In genomic region chr17:45125509-45125908, GRCh38 we compare ENCODE assay signal across 1 cellular context.
A peak's percentile ranks its signal among the peaks of the same experiment; 100 is the strongest.
TF ChIP-seq lines count a peak whose summit lies in the region.

No MANE protein-coding gene starts in this region.

TF ChIP-seq in A549, 52 proteins besides CTCF, POLR2A, EP300 and RAD21:
- TF ChIP-seq SMC3 (IDR thresholded peaks at IDR 0.05): no peak
- 0 out of 2 replicates have a peak, but pooled peaks have one; percentile 30 for TF ChIP-seq EHF (CRISPR knock-in tag; IDR thresholded peaks at IDR 0.05)
- TF ChIP-seq RFX5 (IDR thresholded peaks at IDR 0.05): no peak
- 0 out of 2 replicates have a peak, but pooled peaks have one; percentile 22 for TF ChIP-seq TP53 (CRISPR knock-in tag; IDR thresholded peaks at IDR 0.05)
- peak; percentile 59; the same call in 1 of the 2 replicates for TF ChIP-seq HDAC2 (IDR thresholded peaks at IDR 0.05)
- TF ChIP-seq E2F6 (IDR thresholded peaks at IDR 0.05; ENCODE audit: borderline replicate concordance, low read depth): no peak
- TF ChIP-seq FOSL2 (IDR thresholded peaks at IDR 0.05): no peak
- TF ChIP-seq FOSL2 (CRISPR knock-in tag; IDR thresholded peaks at IDR 0.05): no peak
- no peak for TF ChIP-seq HEYL (CRISPR knock-in tag; IDR thresholded peaks at IDR 0.05)
